In genomic region chr5:112995764-112996618, GRCh38 we compare ENCODE assay signal across 8 cellular contexts. TPM values are rescaled to one million over a fixed set of nuclear protein-coding genes. Genes with fewer than 3 reads are reported as not detected.
DNase-seq lines count a peak whose midpoint lies in the region; ATAC-seq and TF ChIP-seq lines count a peak whose summit lies in the region.

No MANE protein-coding gene starts in this region.

- no peaks in the 10 kb centered on the region for H3K9me3 ChIP-seq in mammary epithelial cell (replicated peaks; ENCODE audit: insufficient read depth, low read length)

- no peak overlapping the region for H3K27ac ChIP-seq in mammary epithelial cell (ENCODE audit: insufficient read depth, low read depth, low read length)

- dilution Hi-C loops in mammary epithelial cell (cut with HindIII; ENCODE audit: low sequenced_read_pairs) = no loop called here

- no peak overlapping the region for H3K4me2 ChIP-seq in mammary epithelial cell (ENCODE audit: insufficient read depth, low read depth, low read length)

- WGBS in mammary epithelial cell (ENCODE audit: low coverage, missing lambda C conversion rate) = 13% methylated on average over 7 of the region's 7 CpGs

- no TSS peak for BruUV-seq in mammary epithelial cell (replicated peaks; lab: Mats Ljungman, UMichigan)

- H3K9ac ChIP-seq in mammary epithelial cell (ENCODE audit: insufficient read depth, low read length) = no peak overlapping the region

- CTCF ChIA-PET in mammary epithelial cell (lab: Charles Lee; ENCODE audit: low non-redundant PET) = interaction anchor here (0.6 to 0.9 kb wide), 5 partner anchors 20 to 688 kb away, joined by 3 to 5 read pairs (median 4); partner anchors contain the start of gene DCP2

- H2AFZ ChIP-seq in mammary epithelial cell (ENCODE audit: low read depth, low read length) = no peak overlapping the region

- TF ChIP-seq CTCF in WI38 (IDR thresholded peaks at IDR 0.05; ENCODE audit: low read depth, low read length) = peak; percentile 77
- peak; percentile 85 to 90 for TF ChIP-seq CTCF in mammary epithelial cell (conservative IDR thresholded peaks at IDR 0.05 in 1 of 2, IDR thresholded peaks at IDR 0.05 in 1 of 2; ENCODE audit: extremely low read depth in 1 of 2, insufficient read depth in 1 of 2, low read depth in 1 of 2, low read length in 2 of 2)

- no peaks in the 10 kb centered on the region for H3K36me3 ChIP-seq in mammary epithelial cell (ENCODE audit: insufficient read depth, low read length)

- H3K4me3 ChIP-seq in WI38 (ENCODE audit: low read depth, low read length) (no peak overlapping the region), mammary epithelial cell (replicated peaks in 1 of 3; ENCODE audit: insufficient read depth in 1 of 3, low read depth in 2 of 3, low read length in 3 of 3) (no peak overlapping the region)

- no peaks in the 10 kb centered on the region for H3K27me3 ChIP-seq in mammary epithelial cell (ENCODE audit: insufficient read depth, low read length)

- H4K20me1 ChIP-seq in mammary epithelial cell (ENCODE audit: insufficient read depth, low read length) = no peaks in the 10 kb centered on the region

- in situ Hi-C loops in mammary epithelial cell (cut with MboI; ENCODE audit: low sequenced_read_pairs in 2 of 2) = loop anchor here (10.0 to 25.0 kb wide), 2 partner anchors 509 to 516 kb away; partner anchors contain the start of gene YTHDC2 (in 1 of the 2)

- H3K4me1 ChIP-seq in mammary epithelial cell (ENCODE audit: insufficient read depth, low read length) = peaks cover 7% of the 10 kb centered on the region

- H3K79me2 ChIP-seq in mammary epithelial cell (ENCODE audit: insufficient read depth, low read length) = peaks cover 69% of the 10 kb centered on the region

- peak; percentile 88 for ATAC-seq in HG02642 (IDR thresholded peaks at IDR 0.05; ENCODE audit: poor library complexity, unreplicated experiment)

- intact Hi-C loops in mammary epithelial cell (cut with micrococcal nuclease) = loop anchor here (1.0 to 10.0 kb wide), 6 partner anchors 66 to 610 kb away; no protein-coding TSS in a partner anchor

- DNase-seq in NOMO-1 (lab: John Stamatoyannopoulos, UW; ENCODE audit: unreplicated experiment in 2 of 2) = peak; percentile 8 to 65
- DNase-seq in NOMO-1 treated with dmso at 0.1 percent for 144 hours (lab: John Stamatoyannopoulos, UW; ENCODE audit: unreplicated experiment) = no peak
- DNase-seq in NCI-H128 (lab: John Stamatoyannopoulos, UW; ENCODE audit: unreplicated experiment) = peak; percentile 27
- DNase-seq in mammary epithelial cell = peak; percentile 46
- peak; percentile 74 for DNase-seq in islet precursor cell
- DNase-seq in stimulated activated CD4-positive, alpha-beta T cell treated with anti-CD3 and anti-CD28 coated beads, Interleukin-1b, Interleukin-23, amount 100 ng/mL, for 48 hours = peak; percentile 68

RNA-seq across cellular contexts. Expression of gene DCP2, which starts 19.4 kb away (rescaled TPM):
- total RNA-seq in mammary epithelial cell = 10 to 100 TPM; 28.3 to 31.7 TPM
- polyA plus RNA-seq in mammary epithelial cell = 9.0 TPM
- polyA minus RNA-seq in mammary epithelial cell = 10.7 TPM
